10 cellular contexts compared by ENCODE assay signal in genomic region chr2:68839260-68839833, GRCh38. TPM values are rescaled to one million over a fixed set of nuclear protein-coding genes. Genes with fewer than 3 reads are reported as not detected.
DNase-seq lines count a peak whose midpoint lies in the region; ATAC-seq and TF ChIP-seq lines count a peak whose summit lies in the region.
"Had no signal": no experiment of that assay in that cellular context is flagged by ENCODE, and none has a peak within 500 bp of the region (broad histone marks: within the 10 kb centered on the region; RNA-seq: fewer than 3 reads in every experiment).

No MANE protein-coding gene starts in this region.

- H3K4me2 ChIP-seq in IMR-90 (ENCODE audit: low read depth, low read length) (no peak overlapping the region), neural progenitor cell (no peak overlapping the region)

- no peak overlapping the region for H3K9ac ChIP-seq in IMR-90 (ENCODE audit: low read depth, low read length)
- no peak overlapping the region for H3K9ac ChIP-seq in neural progenitor cell

- H2BK120ac ChIP-seq in IMR-90 (ENCODE audit: low read depth, low read length), result no peak overlapping the region

- H2AFZ ChIP-seq in IMR-90 (replicated peaks; ENCODE audit: low read length, poor library complexity) (no peak overlapping the region), neural progenitor cell (replicated peaks) (no peak overlapping the region)

- H3K79me2 ChIP-seq in neural progenitor cell (ENCODE audit: low read depth), result no peaks in the 10 kb centered on the region

- no peak overlapping the region for H3K56ac ChIP-seq in IMR-90 (ENCODE audit: extremely low read depth, insufficient read depth, low read length)

- H2AK5ac ChIP-seq in IMR-90 (ENCODE audit: low read depth, low read length), result no peak overlapping the region

- POLR2A ChIA-PET in IMR-90 (lab: Charles Lee; ENCODE audit: unreplicated experiment), result no interaction called here

- no peak for TF ChIP-seq POLR2A in IMR-90 (IDR thresholded peaks at IDR 0.05; ENCODE audit: low read depth, low read length)

- no peak overlapping the region for H2AK9ac ChIP-seq in IMR-90 (replicated peaks; ENCODE audit: low read depth, low read length, poor library complexity)

- no peak for ATAC-seq in IMR-90 (ENCODE audit: low read depth)

- H4K8ac ChIP-seq in IMR-90 (ENCODE audit: low read depth in 2 of 2, low read length in 2 of 2), result no peak overlapping the region

- 100% methylated on average over 1 of the region's 2 CpGs; no CpG with 5 or more reads in 1 of the 2 experiments for WGBS in IMR-90 (ENCODE audit: extremely low coverage in 2 of 2, insufficient read length in 1 of 2), 2 experiments

- peaks cover 3% of the 10 kb centered on the region; the same call in 1 of the 2 replicates for H3K9me1 ChIP-seq in IMR-90 (ENCODE audit: insufficient read depth, low read length)

- H3K4me1 ChIP-seq in IMR-90 (ENCODE audit: control insufficient read depth, insufficient read depth, low read length), result no peaks in the 10 kb centered on the region
- no peaks in the 10 kb centered on the region for H3K4me1 ChIP-seq in neural progenitor cell

- H3K9me3 ChIP-seq in IMR-90 (ENCODE audit: control insufficient read depth, insufficient read depth, low read length) (no peaks in the 10 kb centered on the region), neural progenitor cell (ENCODE audit: low read depth) (no peaks in the 10 kb centered on the region)

- peak overlapping the region; percentile 31 for H3K14ac ChIP-seq in IMR-90 (replicated peaks; ENCODE audit: low read depth, low read length)

- no peaks in the 10 kb centered on the region for H3K36me3 Mint-ChIP-seq in neural progenitor cell
- no peaks in the 10 kb centered on the region for H3K36me3 Mint-ChIP-seq in activated T-helper 1 cell treated with anti-CD3 and anti-CD28 coated beads, Interleukin-12 subunit alpha, Interleukin-12 subunit beta, Interleukin-2, Interleukin-4 antibody, amounts not matched to agents 30 ng/mL and 10 ng/mL and 1 ng/mL, durations not matched to agents 14 hours and 24 hours and 36 hours (ENCODE audit: low read depth)
- H3K36me3 Mint-ChIP-seq: IgD-negative memory B cell had no signal

- no peak overlapping the region; the same call in 1 of the 2 replicates for H3K18ac ChIP-seq in IMR-90 (ENCODE audit: low read depth, low read length)

- no peaks in the 10 kb centered on the region; the same call in 1 of the 2 replicates for H3K27me3 ChIP-seq in IMR-90 (ENCODE audit: control insufficient read depth, insufficient read depth, low read length)
- no peaks in the 10 kb centered on the region for H3K27me3 ChIP-seq in neural progenitor cell

- H3K4ac ChIP-seq in IMR-90 (ENCODE audit: low read depth, low read length), result peak overlapping the region; percentile 40; the same call in 1 of the 2 replicates

- H3K4me3 ChIP-seq in IMR-90 (ENCODE audit: insufficient read depth, low read depth, low read length), result no peak overlapping the region
- H3K4me3 ChIP-seq in astrocyte of the cerebellum (ENCODE audit: low read depth, low read length), result no peak overlapping the region
- H3K4me3 ChIP-seq in neural progenitor cell, result no peak overlapping the region
- H3K4me3 ChIP-seq: skin epidermis had no signal

- no peak overlapping the region for H3K23ac ChIP-seq in IMR-90 (ENCODE audit: low read depth, low read length)

- H3K27ac ChIP-seq in IMR-90 (ENCODE audit: insufficient read depth, low read length) (no peak overlapping the region), neural progenitor cell (no peak overlapping the region)
- H3K27ac ChIP-seq: skin epidermis had no signal

- no peak overlapping the region for H3K27ac Mint-ChIP-seq in neural progenitor cell
- H3K27ac Mint-ChIP-seq in activated T-helper 1 cell treated with anti-CD3 and anti-CD28 coated beads, Interleukin-12 subunit alpha, Interleukin-12 subunit beta, Interleukin-2, Interleukin-4 antibody, amounts not matched to agents 30 ng/mL and 10 ng/mL and 1 ng/mL, durations not matched to agents 14 hours and 24 hours and 36 hours, result no peak overlapping the region
- H3K27ac Mint-ChIP-seq: IgD-negative memory B cell had no signal

- intact Hi-C loops in IMR-90 (cut with micrococcal nuclease), result no loop called here
- intact Hi-C loops in activated T-helper 1 cell treated with anti-CD3 and anti-CD28 coated beads, Interleukin-12 subunit alpha, Interleukin-12 subunit beta, Interleukin-2, Interleukin-4 antibody, amounts not matched to agents 30 ng/mL and 10 ng/mL and 1 ng/mL, durations not matched to agents 14 hours and 24 hours and 36 hours (cut with micrococcal nuclease), result loop anchor here (5.0 kb wide), 1 partner anchor 452 kb away; no protein-coding TSS in a partner anchor

- TF ChIP-seq CTCF in IMR-90 (conservative IDR thresholded peaks at IDR 0.05; ENCODE audit: low read depth, low read length) (peak; percentile 63), astrocyte of the cerebellum (IDR thresholded peaks at IDR 0.05; ENCODE audit: low read depth, low read length, missing control alignments) (peak; percentile 52), neural progenitor cell (IDR thresholded peaks at IDR 0.05) (peak; percentile 34)

- H3K27me3 Mint-ChIP-seq in neural progenitor cell (ENCODE audit: insufficient read depth, low read depth), result peaks cover 2% of the 10 kb centered on the region
- H3K27me3 Mint-ChIP-seq in activated T-helper 1 cell treated with anti-CD3 and anti-CD28 coated beads, Interleukin-12 subunit alpha, Interleukin-12 subunit beta, Interleukin-2, Interleukin-4 antibody, amounts not matched to agents 30 ng/mL and 10 ng/mL and 1 ng/mL, durations not matched to agents 14 hours and 24 hours and 36 hours (ENCODE audit: insufficient read depth), result peaks cover 11% of the 10 kb centered on the region
- H3K27me3 Mint-ChIP-seq: central memory CD8-positive, alpha-beta T cell; IgD-negative memory B cell had no signal

- no peak overlapping the region for H2BK20ac ChIP-seq in IMR-90 (ENCODE audit: low read depth, low read length)

- dilution Hi-C loops in IMR-90 (cut with HindIII; ENCODE audit: low sequenced_read_pairs, unreplicated experiment), result no loop called here

- H2BK15ac ChIP-seq in IMR-90 (ENCODE audit: low read depth, low read length), result no peak overlapping the region; the same call in 2 of the 3 replicates

- CTCF ChIA-PET in IMR-90 (lab: Yijun Ruan, JAX), result interaction anchor here (0.6 to 2.1 kb wide), 6 partner anchors 9 to 88 kb away, joined by 3 to 8 read pairs (median 4); no protein-coding TSS in a partner anchor

- BruUV-seq in IMR-90 (replicated peaks; lab: Mats Ljungman, UMichigan), result no TSS peak

- no peaks in the 10 kb centered on the region for H3K79me1 ChIP-seq in IMR-90 (ENCODE audit: low read depth in 1 of 2, low read length in 2 of 2)

- H3K9me3 Mint-ChIP-seq in neural progenitor cell, result no peaks in the 10 kb centered on the region
- H3K9me3 Mint-ChIP-seq in activated T-helper 1 cell treated with anti-CD3 and anti-CD28 coated beads, Interleukin-12 subunit alpha, Interleukin-12 subunit beta, Interleukin-2, Interleukin-4 antibody, amounts not matched to agents 30 ng/mL and 10 ng/mL and 1 ng/mL, durations not matched to agents 14 hours and 24 hours and 36 hours, result no peaks in the 10 kb centered on the region
- H3K9me3 Mint-ChIP-seq: central memory CD8-positive, alpha-beta T cell; IgD-negative memory B cell had no signal

- H2BK5ac ChIP-seq in IMR-90 (ENCODE audit: low read depth, low read length, poor library complexity, severe bottlenecking), result no peak overlapping the region

- in situ Hi-C loops in IMR-90 (cut with MboI; ENCODE audit: low sequenced_read_pairs), result no loop called here
- in situ Hi-C loops in astrocyte of the cerebellum (cut with HindIII; ENCODE audit: low sequenced_read_pairs), result no loop called here

- peak; percentile 24 for DNase-seq in EH (ENCODE audit: low read depth)
- DNase-seq in IMR-90, result no peak
- DNase-seq in astrocyte of the cerebellum (ENCODE audit: low read depth), result no peak
- no peak for DNase-seq in neural progenitor cell (ENCODE audit: low spot score)
- no peak for DNase-seq in inferior parietal cortex (ENCODE audit: extremely low spot score)
- DNase-seq in GM19238 (ENCODE audit: insufficient read length, low spot score), result no peak
- no peak for DNase-seq in activated T-helper 1 cell treated with anti-CD3 and anti-CD28 coated beads, Interleukin-12 subunit alpha, Interleukin-12 subunit beta, Interleukin-2, Interleukin-4 antibody, amounts not matched to agents 30 ng/mL and 10 ng/mL and 1 ng/mL, durations not matched to agents 14 hours and 24 hours and 36 hours (ENCODE audit: low spot score)

- no peaks in the 10 kb centered on the region for H3K4me1 Mint-ChIP-seq in neural progenitor cell
- H3K4me1 Mint-ChIP-seq in activated T-helper 1 cell treated with anti-CD3 and anti-CD28 coated beads, Interleukin-12 subunit alpha, Interleukin-12 subunit beta, Interleukin-2, Interleukin-4 antibody, amounts not matched to agents 30 ng/mL and 10 ng/mL and 1 ng/mL, durations not matched to agents 14 hours and 24 hours and 36 hours (ENCODE audit: low read depth), result peaks cover 25% of the 10 kb centered on the region

- H4K91ac ChIP-seq in IMR-90 (ENCODE audit: insufficient read depth, low read depth, low read length), result no peak overlapping the region; the same call in 1 of the 2 replicates

- H3F3A ChIP-seq in neural progenitor cell (ENCODE audit: low read depth), result no peaks in the 10 kb centered on the region

- peak; percentile 71 for TF ChIP-seq RAD21 in IMR-90 (IDR thresholded peaks at IDR 0.05; ENCODE audit: low read length)

- H4K20me1 ChIP-seq in IMR-90 (ENCODE audit: insufficient read depth, low read length) (no peaks in the 10 kb centered on the region), neural progenitor cell (ENCODE audit: low read depth) (no peaks in the 10 kb centered on the region)

- no peaks in the 10 kb centered on the region for H3K36me3 ChIP-seq in IMR-90 (ENCODE audit: control insufficient read depth, insufficient read depth, low read length)
- no peaks in the 10 kb centered on the region for H3K36me3 ChIP-seq in neural progenitor cell

- no peak overlapping the region for H4K5ac ChIP-seq in IMR-90 (ENCODE audit: low read depth, low read length)

- H3K4me3 Mint-ChIP-seq in neural progenitor cell, result no peak overlapping the region
- no peak overlapping the region for H3K4me3 Mint-ChIP-seq in activated T-helper 1 cell treated with anti-CD3 and anti-CD28 coated beads, Interleukin-12 subunit alpha, Interleukin-12 subunit beta, Interleukin-2, Interleukin-4 antibody, amounts not matched to agents 30 ng/mL and 10 ng/mL and 1 ng/mL, durations not matched to agents 14 hours and 24 hours and 36 hours
- H3K4me3 Mint-ChIP-seq: central memory CD8-positive, alpha-beta T cell; IgD-negative memory B cell had no signal

TF ChIP-seq in IMR-90, 13 proteins besides CTCF, POLR2A, EP300 and RAD21:
- TF ChIP-seq SMC3 (IDR thresholded peaks at IDR 0.05; ENCODE audit: low read depth, low read length) (peak; percentile 66), MAFK (IDR thresholded peaks at IDR 0.05; ENCODE audit: low read depth, low read length) (no peak)

RNA-seq across cellular contexts. Expression of gene BMP10, which starts 31.9 kb away (rescaled TPM):
- not detected in 2 replicates for total RNA-seq in IMR-90 (2012; rRNA removed)
- not detected in 2 replicates for polyA plus RNA-seq in IMR-90 (2012; rRNA removed)
- polyA plus RNA-seq in IMR-90 (2012; cell fraction: cytosol; rRNA removed), result not detected in 2 replicates
- not detected in 2 replicates for polyA plus RNA-seq in IMR-90 (2012; cell fraction: nucleus; rRNA removed; ENCODE audit: low replicate concordance)
- total RNA-seq in neural progenitor cell (ENCODE audit: low replicate concordance), result not detected in 2 replicates
- not detected in 2 replicates for total RNA-seq in activated T-helper 1 cell treated with anti-CD3 and anti-CD28 coated beads, Interleukin-12 subunit alpha, Interleukin-12 subunit beta, Interleukin-2, Interleukin-4 antibody, amounts not matched to agents 30 ng/mL and 10 ng/mL and 1 ng/mL, durations not matched to agents 14 hours and 24 hours and 36 hours
- polyA plus RNA-seq: IgD-negative memory B cell had no signal
